ENCODE assay signal across 7 cellular contexts in the genomic region with DNA sequence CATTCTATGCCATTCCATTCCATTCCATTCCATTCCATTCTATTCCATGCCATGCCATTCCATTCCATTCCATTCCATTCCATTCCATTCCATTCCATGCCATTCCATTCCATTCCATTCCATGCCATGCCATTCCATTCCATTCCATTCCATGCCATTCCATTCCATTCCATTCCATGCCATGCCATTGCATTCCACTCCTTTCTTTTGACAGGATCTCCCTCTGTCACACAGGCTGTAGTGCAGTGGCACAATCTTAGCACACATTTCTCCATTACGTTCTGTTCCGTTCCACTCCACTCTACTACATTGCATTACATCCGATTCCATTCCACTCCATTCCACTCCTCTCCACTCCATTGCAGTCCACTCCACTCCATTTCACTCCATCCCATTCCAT.
DNase-seq lines count a peak whose midpoint lies in the region; ATAC-seq, FAIRE-seq and TF ChIP-seq lines count a peak whose summit lies in the region.
"Not testable (repeated sequence)": the region's sequence is repeated elsewhere in the genome, so short reads cannot be mapped to it uniquely, and the experiment has no call there.

No MANE protein-coding gene starts in this region.

- not testable (repeated sequence) for H4K20me1 ChIP-seq in endothelial cell of umbilical vein (replicated peaks; ENCODE audit: control insufficient read depth, extremely low read depth, insufficient read depth, low read length); hepatocyte (ENCODE audit: insufficient read depth, poor library complexity, severe bottlenecking); HepG2 (ENCODE audit: insufficient read depth, low read length)

- not testable (repeated sequence) for H3K9me2 ChIP-seq in hepatocyte (replicated peaks; ENCODE audit: insufficient read depth)

- CTCF ChIA-PET in endothelial cell of umbilical vein (lab: Charles Lee); HepG2 (lab: Yijun Ruan, JAX; ENCODE audit: low intra/inter-chr PET ratio, low total read pairs): not testable (repeated sequence)

- DNase-seq in AG10803 (ENCODE audit: low read depth) (peak; percentile 4), astrocyte of the hippocampus (ENCODE audit: low read depth, low spot score) (peak; percentile 2), endothelial cell of umbilical vein (ENCODE audit: low read depth, low spot score) (peak; percentile 37), fibroblast of the aortic adventitia (ENCODE audit: low read depth) (peak; percentile 3), hepatocyte (ENCODE audit: low spot score) (peak; percentile 2)
- not testable (repeated sequence) for DNase-seq in HepG2 (ENCODE audit: low spot score)

- H2AFZ ChIP-seq in endothelial cell of umbilical vein (ENCODE audit: low read depth, low read length); hepatocyte; HepG2 (ENCODE audit: low read length): not testable (repeated sequence)

- TF ChIP-seq RAD21 in HepG2 (CRISPR knock-in tag; IDR thresholded peaks at IDR 0.05) = not testable (repeated sequence)

- not testable (repeated sequence) for H3K36me3 ChIP-seq in endothelial cell of umbilical vein (ENCODE audit: control insufficient read depth in 2 of 2, extremely low read depth in 1 of 2, insufficient read depth in 2 of 2, low read length in 2 of 2); hepatocyte (replicated peaks; ENCODE audit: insufficient read depth, low read depth); HepG2 (replicated peaks in 1 of 2; ENCODE audit: control insufficient read depth in 1 of 2, insufficient read depth in 2 of 2, low read length in 2 of 2); subcutaneous abdominal adipose tissue (ENCODE audit: control insufficient read depth in 5 of 5, insufficient read depth in 5 of 5, low read length in 5 of 5)

- TF ChIP-seq EP300 in HepG2 (IDR thresholded peaks at IDR 0.05; ENCODE audit: low read depth in 2 of 2, low read length in 2 of 2); HepG2 (CRISPR knock-in tag; IDR thresholded peaks at IDR 0.05; ENCODE audit: borderline replicate concordance): not testable (repeated sequence)

- H3K27me3 ChIP-seq in endothelial cell of umbilical vein (ENCODE audit: control insufficient read depth in 2 of 2, insufficient read depth in 2 of 2, low read length in 2 of 2); hepatocyte; HepG2 (ENCODE audit: control insufficient read depth in 1 of 2, insufficient read depth in 2 of 2, low read length in 2 of 2); subcutaneous abdominal adipose tissue (ENCODE audit: control insufficient read depth in 5 of 5, insufficient read depth in 4 of 5, low read length in 5 of 5): not testable (repeated sequence)

- dilution Hi-C loops in endothelial cell of umbilical vein (cut with MboI; ENCODE audit: extremely low pct_ligation_motif_present, low sequenced_read_pairs) = not testable (repeated sequence)

- WGBS in hepatocyte (ENCODE audit: low lambda C conversion rate, missing lambda C conversion rate) = 71% methylated on average over 3 of the region's 3 CpGs
- whole genome bisulfite sequencing in HepG2 (ENCODE audit: low lambda C conversion rate) = under 1% methylated on average over 3 of the region's 3 CpGs

- H3K4me1 ChIP-seq in endothelial cell of umbilical vein (ENCODE audit: control insufficient read depth, extremely low read depth, insufficient read depth, low read length); hepatocyte (ENCODE audit: insufficient read depth); HepG2 (ENCODE audit: insufficient read depth, low read length); subcutaneous abdominal adipose tissue (ENCODE audit: control insufficient read depth in 5 of 5, insufficient read depth in 5 of 5, low read length in 5 of 5): not testable (repeated sequence)

- not testable (repeated sequence) for H3K9ac ChIP-seq in endothelial cell of umbilical vein (replicated peaks; ENCODE audit: extremely low read depth, insufficient read depth, low read length); HepG2 (ENCODE audit: insufficient read depth, low read depth, low read length); subcutaneous abdominal adipose tissue (ENCODE audit: low read length in 5 of 5)

- not testable (repeated sequence) for FAIRE-seq in endothelial cell of umbilical vein (lab: Jason Lieb, UNC); HepG2 (lab: Jason Lieb, UNC)

- not testable (repeated sequence) for H3K79me2 ChIP-seq in endothelial cell of umbilical vein (ENCODE audit: control insufficient read depth, insufficient read depth, low read length); hepatocyte; HepG2 (ENCODE audit: insufficient read depth, low read length)

- POLR2A ChIA-PET in endothelial cell of umbilical vein (lab: Charles Lee); HepG2 (lab: Yijun Ruan, JAX): not testable (repeated sequence)

- TF ChIP-seq CTCF in AG10803 (conservative IDR thresholded peaks at IDR 0.05; ENCODE audit: low read length); endothelial cell of umbilical vein (IDR thresholded peaks at IDR 0.05; ENCODE audit: extremely low read depth in 1 of 2, insufficient read depth in 1 of 2, low read depth in 1 of 2, low read length in 2 of 2); fibroblast of the aortic adventitia (IDR thresholded peaks at IDR 0.05; ENCODE audit: insufficient read depth, low read length); hepatocyte (IDR thresholded peaks at IDR 0.05; ENCODE audit: poor library complexity); HepG2 (CRISPR knock-in tag; IDR thresholded peaks at IDR 0.05): not testable (repeated sequence)

- not testable (repeated sequence) for H3K4me2 ChIP-seq in endothelial cell of umbilical vein (ENCODE audit: insufficient read depth, low read length); hepatocyte; HepG2 (ENCODE audit: low read depth, low read length)

- intact Hi-C loops in endothelial cell of umbilical vein (cut with micrococcal nuclease); HepG2 (cut with micrococcal nuclease; ENCODE audit: unreplicated experiment): not testable (repeated sequence)

- in situ Hi-C loops in HepG2 (cut with HindIII; ENCODE audit: extremely low pct_ligation_motif_present, low pct_unique_long_range_greater_than_20kb) = not testable (repeated sequence)

- H3K9me3 ChIP-seq in endothelial cell of umbilical vein (replicated peaks; ENCODE audit: control insufficient read depth, insufficient read depth, low read length) (peaks cover 25% of the 10 kb centered on the region), HepG2 (ENCODE audit: low read length) (peaks cover 100% of the 10 kb centered on the region), subcutaneous abdominal adipose tissue (ENCODE audit: control insufficient read depth in 5 of 5, low read length in 5 of 5) (peaks cover 14 to 67% (median 45%) of the 10 kb centered on the region in 5 donors)
- not testable (repeated sequence) for H3K9me3 ChIP-seq in hepatocyte (ENCODE audit: low read depth)

- TF ChIP-seq POLR2A in endothelial cell of umbilical vein (IDR thresholded peaks at IDR 0.05; ENCODE audit: low read depth, low read length); HepG2 (IDR thresholded peaks at IDR 0.05; ENCODE audit: insufficient read depth in 1 of 2, low read depth in 2 of 2, low read length in 2 of 2): not testable (repeated sequence)

- not testable (repeated sequence) for H3K4me3 ChIP-seq in AG10803 (ENCODE audit: low read length); endothelial cell of umbilical vein (replicated peaks in 1 of 3; ENCODE audit: insufficient read depth in 1 of 3, low read depth in 1 of 3, low read length in 3 of 3); fibroblast of the aortic adventitia (ENCODE audit: low read depth, low read length); hepatocyte; HepG2 (replicated peaks in 1 of 3; ENCODE audit: insufficient read depth in 1 of 3, low read depth in 2 of 3, low read length in 3 of 3)
- H3K4me3 ChIP-seq in subcutaneous abdominal adipose tissue (ENCODE audit: low read depth in 1 of 5, low read length in 5 of 5) = peak overlapping the region in 3 of 5 donors; percentile 1 to 54 (median 27)

- not testable (repeated sequence) for ATAC-seq in HepG2

- not testable (repeated sequence) for H3K27ac ChIP-seq in endothelial cell of umbilical vein (ENCODE audit: insufficient read depth, low read depth, low read length); hepatocyte; HepG2 (ENCODE audit: extremely low read length, insufficient read depth, low read length); subcutaneous abdominal adipose tissue (ENCODE audit: low read depth, low read length)

- not testable (repeated sequence) for H3K9me1 ChIP-seq in endothelial cell of umbilical vein (replicated peaks; ENCODE audit: control insufficient read depth, extremely low read depth, insufficient read depth, low read length)

- BruUV-seq in endothelial cell of umbilical vein (replicated peaks; lab: Mats Ljungman, UMichigan); HepG2 (replicated peaks; lab: Mats Ljungman, UMichigan): not testable (repeated sequence)
